In genomic region chr5:34859253-34859652, GRCh38 we compare ENCODE assay signal across 18 cellular contexts. TPM values are rescaled to one million over a fixed set of nuclear protein-coding genes. Genes with fewer than 3 reads are reported as not detected.
DNase-seq lines count a peak whose midpoint lies in the region; ATAC-seq and TF ChIP-seq lines count a peak whose summit lies in the region.
"Had no signal": no experiment of that assay in that cellular context is flagged by ENCODE, and none has a peak within 500 bp of the region (broad histone marks: within the 10 kb centered on the region; RNA-seq: fewer than 3 reads in every experiment).

No MANE protein-coding gene starts in this region.

- no peak overlapping the region for H3K4me3 ChIP-seq in GM23338
- H3K4me3 ChIP-seq in left lung: no peak overlapping the region
- no peak overlapping the region for H3K4me3 ChIP-seq in parathyroid adenoma (ENCODE audit: low read depth, low read length)
- H3K4me3 ChIP-seq in tibial artery: no peak overlapping the region
- no peak overlapping the region for H3K4me3 ChIP-seq in upper lobe of right lung
- H3K4me3 ChIP-seq: GM23248 had no signal

- peaks cover 26% of the 10 kb centered on the region for H3K4me1 Mint-ChIP-seq in GM23338
- H3K4me1 Mint-ChIP-seq: CD4-positive, alpha-beta memory T cell had no signal

- TF ChIP-seq CTCF in GM23338 (conservative IDR thresholded peaks at IDR 0.05; ENCODE audit: low read depth in 2 of 2) (no peak), left lung (IDR thresholded peaks at IDR 0.05) (no peak), parathyroid adenoma (IDR thresholded peaks at IDR 0.05) (no peak), tibial artery (IDR thresholded peaks at IDR 0.05) (no peak), upper lobe of right lung (IDR thresholded peaks at IDR 0.05) (no peak)

- no peaks in the 10 kb centered on the region for H3K36me3 Mint-ChIP-seq in GM23338 (ENCODE audit: low read depth)
- H3K36me3 Mint-ChIP-seq: CD4-positive, alpha-beta memory T cell had no signal

- H3F3A ChIP-seq in GM23338 (replicated peaks; ENCODE audit: low read depth): 0 out of 2 replicates have a peak, but pooled peaks cover 3% of the 10 kb centered on the region

- ATAC-seq in GM23338 (no peak), left lung (peak; percentile 16), upper lobe of right lung (no peak), HG02970 (IDR thresholded peaks at IDR 0.05; ENCODE audit: low FRiP score, unreplicated experiment) (no peak)
- ATAC-seq: HCT116 had no signal

- H3K27ac ChIP-seq in GM23338 (ENCODE audit: low read depth) (no peak overlapping the region), left lung (no peak overlapping the region), parathyroid adenoma (peak overlapping the region; percentile 52), tibial artery (peak overlapping the region; percentile 17 to 58), upper lobe of right lung (no peak overlapping the region)
- H3K27ac ChIP-seq: GM23248 had no signal

- no peaks in the 10 kb centered on the region for H3K9me3 Mint-ChIP-seq in GM23338
- H3K9me3 Mint-ChIP-seq: H9 had no signal

- H3K27me3 Mint-ChIP-seq in GM23338 (ENCODE audit: insufficient read depth, low read depth, poor library complexity): no peaks in the 10 kb centered on the region
- H3K27me3 Mint-ChIP-seq: CD4-positive, alpha-beta memory T cell had no signal

- no peaks in the 10 kb centered on the region for H3K9me2 ChIP-seq in GM23338 (ENCODE audit: insufficient read depth)

- intact Hi-C loops in left lung (cut with DNase I): no loop called here
- intact Hi-C loops in tibial artery (cut with DNase I; ENCODE audit: low total_unique reads): no loop called here
- intact Hi-C loops in upper lobe of right lung (cut with DNase I): no loop called here

- no peak overlapping the region for H3K27ac Mint-ChIP-seq in GM23338
- H3K27ac Mint-ChIP-seq: CD4-positive, alpha-beta memory T cell; H9 had no signal

- 0 out of 2 replicates have a peak overlapping the region, but pooled peaks have one; percentile 81 for H2AFZ ChIP-seq in GM23338
- peak overlapping the region; percentile 45 for H2AFZ ChIP-seq in parathyroid adenoma
- H2AFZ ChIP-seq: GM23248 had no signal

- H3K36me3 ChIP-seq in GM23338 (ENCODE audit: insufficient read depth): no peaks in the 10 kb centered on the region
- no peaks in the 10 kb centered on the region for H3K36me3 ChIP-seq in left lung
- H3K36me3 ChIP-seq in parathyroid adenoma (ENCODE audit: control insufficient read depth, insufficient read depth, low read length): no peaks in the 10 kb centered on the region
- H3K36me3 ChIP-seq in tibial artery: no peaks in the 10 kb centered on the region
- H3K36me3 ChIP-seq in upper lobe of right lung: no peaks in the 10 kb centered on the region

- H3K4me1 ChIP-seq in GM23338 (ENCODE audit: insufficient read depth) (peaks cover 17% of the 10 kb centered on the region), left lung (no peaks in the 10 kb centered on the region), parathyroid adenoma (peaks cover 9% of the 10 kb centered on the region), tibial artery (peaks cover 0 to 44% (median 19%) of the 10 kb centered on the region in 4 donors), upper lobe of right lung (no peaks in the 10 kb centered on the region)

- H3K9me3 ChIP-seq in left lung: no peaks in the 10 kb centered on the region
- H3K9me3 ChIP-seq in parathyroid adenoma (ENCODE audit: control insufficient read depth, low read length): no peaks in the 10 kb centered on the region
- no peaks in the 10 kb centered on the region for H3K9me3 ChIP-seq in tibial artery
- H3K9me3 ChIP-seq in upper lobe of right lung: no peaks in the 10 kb centered on the region

- H3K79me2 ChIP-seq in GM23338 (replicated peaks; ENCODE audit: insufficient read depth) (no peaks in the 10 kb centered on the region), parathyroid adenoma (no peaks in the 10 kb centered on the region)

- H4K20me1 ChIP-seq in GM23338 (replicated peaks; ENCODE audit: insufficient read depth): no peaks in the 10 kb centered on the region

- H3K4me3 Mint-ChIP-seq in GM23338: no peak overlapping the region
- H3K4me3 Mint-ChIP-seq: CD4-positive, alpha-beta memory T cell; H9 had no signal

- no peaks in the 10 kb centered on the region for H3K27me3 ChIP-seq in GM23338 (ENCODE audit: insufficient read depth)
- no peaks in the 10 kb centered on the region for H3K27me3 ChIP-seq in left lung
- no peaks in the 10 kb centered on the region for H3K27me3 ChIP-seq in parathyroid adenoma (ENCODE audit: control insufficient read depth, insufficient read depth, low read length)
- no peaks in the 10 kb centered on the region for H3K27me3 ChIP-seq in tibial artery
- no peaks in the 10 kb centered on the region for H3K27me3 ChIP-seq in upper lobe of right lung

- no peak overlapping the region for H3K9ac ChIP-seq in parathyroid adenoma
- H3K9ac ChIP-seq: GM23248 had no signal

- no peak for DNase-seq in GM23338 (ENCODE audit: low spot score)
- DNase-seq in left lung: no peak
- DNase-seq in tibial artery: no peak
- no peak for DNase-seq in activated CD4-positive, alpha-beta T cell treated with anti-CD3 and anti-CD28 coated beads, Interleukin-2, amount 50 U/mL, for 48 hours
- no peak for DNase-seq in upper lobe of right lung
- DNase-seq: C1 segment of cervical spinal cord; CD4-positive, alpha-beta memory T cell; COR-L47; DMS153; DND-41; H9 had no signal

- H3K4me2 ChIP-seq in GM23338 (no peak overlapping the region), parathyroid adenoma (ENCODE audit: low read length) (no peak overlapping the region)

TF ChIP-seq in GM23338, 12 proteins besides CTCF, POLR2A, EP300 and RAD21 (continues in another document):
- TF ChIP-seq NANOG (IDR thresholded peaks at IDR 0.05; ENCODE audit: borderline replicate concordance): no peak
- TF ChIP-seq STAT1 (IDR thresholded peaks at IDR 0.05; ENCODE audit: unreplicated experiment): no peak
- TF ChIP-seq POLR2AphosphoS5 (IDR thresholded peaks at IDR 0.05; ENCODE audit: low read depth): no peak
- no peak for TF ChIP-seq ETS1 (IDR thresholded peaks at IDR 0.05)
- no peak for TF ChIP-seq REST (IDR thresholded peaks at IDR 0.05; ENCODE audit: unreplicated experiment)
- no peak for TF ChIP-seq ZNF331 (CRISPR knock-in tag; IDR thresholded peaks at IDR 0.05; ENCODE audit: low read depth)
- no peak for TF ChIP-seq EZH2 (IDR thresholded peaks at IDR 0.05; ENCODE audit: low read depth, unreplicated experiment)
- TF ChIP-seq CREB1 (CRISPR knock-in tag; IDR thresholded peaks at IDR 0.05; ENCODE audit: low read depth): no peak
- TF ChIP-seq JUNB (IDR thresholded peaks at IDR 0.05; ENCODE audit: unreplicated experiment): no peak

RNA-seq across cellular contexts. Expression of gene TTC23L, which starts 20.3 kb away (rescaled TPM):
- total RNA-seq in GM23338 (2014; rRNA removed; shearing (Covaris generic)): 2.2 and 3.6 TPM in 2 replicates
- 1.1 and 2.3 TPM in 2 replicates for polyA plus RNA-seq in GM23338 (2016; fragmentation: Nextera tagmentation; extraction: Ambion mirVana)
- total RNA-seq in left lung: under 1 TPM; 0.20 to 0.55 TPM
- total RNA-seq in upper lobe of right lung: 0.20 TPM
- total RNA-seq: A172, H4 had no signal
- polyA plus RNA-seq: BJ; CD4-positive, alpha-beta memory T cell; GM23248 had no signal

RNA-seq across cellular contexts. Expression of gene RAD1, which starts 56.1 kb away (rescaled TPM):
- 39.3 and 43.4 TPM in 2 replicates for total RNA-seq in GM23338 (2014; rRNA removed; shearing (Covaris generic))
- polyA plus RNA-seq in GM23338 (2016; fragmentation: Nextera tagmentation; extraction: Ambion mirVana): 40.9 and 41.6 TPM in 2 replicates
- total RNA-seq in left lung (10 to 100 TPM; 22.6 to 29.8 TPM), upper lobe of right lung (29.1 TPM)

RNA-seq across cellular contexts. Expression of gene BRIX1, which starts 56.3 kb away (rescaled TPM):
- total RNA-seq in GM23338 (2014; rRNA removed; shearing (Covaris generic)): 69.2 and 72.6 TPM in 2 replicates
- 137 and 171 TPM in 2 replicates for polyA plus RNA-seq in GM23338 (2016; fragmentation: Nextera tagmentation; extraction: Ambion mirVana)
- total RNA-seq in left lung (10 to 100 TPM; 15.8 to 29.1 TPM), upper lobe of right lung (19.8 TPM)

Comparison
In these comparisons a context has a peak if more than half of its experiments do, and no peak if none do; other contexts are left out.
1. H3K27ac ChIP-seq: peak in parathyroid adenoma (single experiment) and tibial artery (2 of 2); none in GM23338 (single experiment), left lung (0 of 2) and upper lobe of right lung (single experiment).